ENCODE assay signal across 12 cellular contexts in genomic region chr17:28105501-28105900, GRCh38.
"Had no signal": no experiment of that assay in that cellular context is flagged by ENCODE, and none has a peak within 500 bp of the region (broad histone marks: within the 10 kb centered on the region; RNA-seq: fewer than 3 reads in every experiment).

No MANE protein-coding gene starts in this region.

- H3K27me3 ChIP-seq: cardiac muscle cell, dorsolateral prefrontal cortex, upper lobe of right lung had no signal

- H3K4me1 ChIP-seq: left ventricle myocardium inferior, upper lobe of right lung had no signal

- DNase-seq: activated CD4-positive, alpha-beta T cell treated with anti-CD3 and anti-CD28 coated beads, Interleukin-2, amount 50 U/mL, for 4 hours; activated gamma-delta T cell; amniotic stem cell; dorsolateral prefrontal cortex; endodermal cell; hypothalamus; left ventricle myocardium inferior; stimulated activated naive B cell treated with anti-CD40 and anti-IgM and Interleukin-4, amounts not matched to agents 10 μg/mL and 1 μg/mL and 100 μg/mL, for 72 hours; T-helper 9 cell; upper lobe of right lung; WERI-Rb-1 had no signal

- H3K4me3 ChIP-seq: cardiac muscle cell, dorsolateral prefrontal cortex, left ventricle myocardium inferior, upper lobe of right lung had no signal

- H3K9me3 ChIP-seq: upper lobe of right lung had no signal

- ATAC-seq: stimulated activated naive B cell treated with anti-CD40 and anti-IgM and Interleukin-4, amounts not matched to agents 10 μg/mL and 1 μg/mL and 100 μg/mL, for 72 hours; upper lobe of right lung had no signal

- H3K36me3 ChIP-seq: left ventricle myocardium inferior, upper lobe of right lung, WERI-Rb-1 had no signal

- H3K27ac ChIP-seq: cardiac muscle cell, left ventricle myocardium inferior, upper lobe of right lung, WERI-Rb-1 had no signal
